25 cellular contexts compared by ENCODE assay signal in the genomic region with DNA sequence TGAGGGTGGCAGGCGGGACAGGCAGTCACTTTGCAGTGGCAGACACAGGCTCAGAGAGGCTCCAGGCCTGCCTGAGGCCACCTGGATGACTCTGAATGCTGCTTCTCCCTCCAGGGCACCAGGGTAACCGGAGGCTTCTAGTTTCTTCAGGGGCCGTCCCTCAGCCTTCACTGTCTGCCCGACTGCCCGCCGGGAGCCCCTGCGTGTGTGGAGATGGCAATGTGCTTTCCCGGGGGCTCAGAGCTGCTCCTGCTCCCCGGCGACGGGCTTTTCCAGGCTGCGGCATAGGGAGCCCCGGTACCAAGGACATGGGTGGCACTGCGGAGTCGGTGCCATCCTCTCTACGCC. TPM values are rescaled to one million over a fixed set of nuclear protein-coding genes. Genes with fewer than 3 reads are reported as not detected.
DNase-seq lines count a peak whose midpoint lies in the region; ATAC-seq, FAIRE-seq and TF ChIP-seq lines count a peak whose summit lies in the region.
"Had no signal": no experiment of that assay in that cellular context is flagged by ENCODE, and none has a peak within 500 bp of the region (broad histone marks: within the 10 kb centered on the region; RNA-seq: fewer than 3 reads in every experiment).

No MANE protein-coding gene starts in this region.

- no peaks in the 10 kb centered on the region for H4K20me1 ChIP-seq in KMS-11 (ENCODE audit: insufficient read depth)
- no peaks in the 10 kb centered on the region for H4K20me1 ChIP-seq in H1 (replicated peaks in 1 of 2; ENCODE audit: control insufficient read depth in 1 of 2, insufficient read depth in 2 of 2, low read length in 2 of 2)

- no peak overlapping the region; the same call in 1 of the 2 replicates for H2BK15ac ChIP-seq in H1 (ENCODE audit: low read length)

- H3K36me3 ChIP-seq in KMS-11 (ENCODE audit: insufficient read depth) (no peaks in the 10 kb centered on the region), H1 (ENCODE audit: control insufficient read depth in 2 of 4, insufficient read depth in 4 of 4, low read length in 3 of 4) (no peaks in the 10 kb centered on the region), psoas muscle (ENCODE audit: insufficient read depth in 1 of 2, low read depth in 1 of 2) (no peaks in the 10 kb centered on the region)
- H3K36me3 ChIP-seq: esophagus squamous epithelium, prostate gland, upper lobe of left lung had no signal

- no peak overlapping the region for H4K5ac ChIP-seq in H1 (ENCODE audit: insufficient read length, low read depth, low read length)

- no peak overlapping the region for H3K14ac ChIP-seq in H1 (ENCODE audit: insufficient read length)

- no peak overlapping the region for H3K27ac ChIP-seq in KMS-11
- no peak overlapping the region for H3K27ac ChIP-seq in H1 (ENCODE audit: low read depth, low read length)
- no peak overlapping the region for H3K27ac ChIP-seq in psoas muscle
- no peak overlapping the region for H3K27ac ChIP-seq in CD4-positive, alpha-beta T cell (ENCODE audit: low read depth, low read length)
- H3K27ac ChIP-seq: esophagus squamous epithelium, prostate gland had no signal

- no peak overlapping the region for H3K18ac ChIP-seq in H1 (ENCODE audit: extremely low read depth, low read length)

- intact Hi-C loops in psoas muscle (cut with DNase I) = no loop called here
- intact Hi-C loops in CD4-positive, alpha-beta T cell (cut with DNase I, micrococcal nuclease) = no loop called here

- H3K4me2 ChIP-seq in KMS-11 = no peak overlapping the region
- no peak overlapping the region for H3K4me2 ChIP-seq in H1 (ENCODE audit: insufficient read depth in 1 of 2, low read depth in 2 of 2, low read length in 2 of 2)

- CTCF ChIA-PET in H1 (lab: Charles Lee; ENCODE audit: partially characterized antibody) = interaction anchor here (1.1 to 1.7 kb wide), 3 partner anchors 12 to 220 kb away, joined by 3 to 5 read pairs (median 4); no protein-coding TSS in a partner anchor
- CTCF ChIA-PET in CD4-positive, alpha-beta T cell (lab: Charles Lee) = no interaction called here

- FAIRE-seq in H1 (lab: Jason Lieb, UNC) = no peak
- FAIRE-seq: GM18507 had no signal

- peak overlapping the region; percentile 81; the same call in 1 of the 2 replicates for H2BK5ac ChIP-seq in H1 (ENCODE audit: low read depth, low read length)

- POLR2A ChIA-PET in H1 (lab: Charles Lee; ENCODE audit: partially characterized antibody) = no interaction called here
- POLR2A ChIA-PET in CD4-positive, alpha-beta T cell (lab: Charles Lee) = no interaction called here

- no peak overlapping the region for H3K4ac ChIP-seq in H1 (replicated peaks; ENCODE audit: insufficient read length, low read depth, low read length)

- TF ChIP-seq RAD21 in H1 (IDR thresholded peaks at IDR 0.05 in 1 of 2, conservative IDR thresholded peaks at IDR 0.05 in 1 of 2; ENCODE audit: low read depth in 2 of 2, low read length in 2 of 2) = no peak

- 0 out of 2 replicates have a peak, but pooled peaks have one; percentile 1 for TF ChIP-seq CTCF in KMS-11 (conservative IDR thresholded peaks at IDR 0.05; ENCODE audit: low read depth, low read length)
- TF ChIP-seq CTCF in H1 (IDR thresholded peaks at IDR 0.05; ENCODE audit: control extremely low read depth in 1 of 3, insufficient read depth in 1 of 3, low read depth in 1 of 3, low read length in 3 of 3) = no peak
- TF ChIP-seq CTCF in psoas muscle (IDR thresholded peaks at IDR 0.05) = no peak
- TF ChIP-seq CTCF in CD4-positive, alpha-beta T cell (IDR thresholded peaks at IDR 0.05) = no peak

- H3K9me3 ChIP-seq in H1 (ENCODE audit: insufficient read depth in 2 of 2, low read depth in 1 of 2, low read length in 1 of 2) = no peaks in the 10 kb centered on the region
- H3K9me3 ChIP-seq in psoas muscle = no peaks in the 10 kb centered on the region
- no peaks in the 10 kb centered on the region for H3K9me3 ChIP-seq in CD4-positive, alpha-beta T cell (ENCODE audit: control insufficient read depth, low read length)
- H3K9me3 ChIP-seq: esophagus squamous epithelium, prostate gland, upper lobe of left lung had no signal

- no peak for TF ChIP-seq POLR2A in H1 (IDR thresholded peaks at IDR 0.05; ENCODE audit: control extremely low read depth in 1 of 2, low read depth in 2 of 2, low read length in 2 of 2)

- no peaks in the 10 kb centered on the region for H3K79me2 ChIP-seq in KMS-11 (ENCODE audit: insufficient read depth, low read depth)
- H3K79me2 ChIP-seq in H1 (ENCODE audit: control insufficient read depth in 1 of 2, insufficient read depth in 2 of 2, low read length in 2 of 2) = no peaks in the 10 kb centered on the region

- peaks cover 67% of the 10 kb centered on the region for H3K27me3 ChIP-seq in KMS-11 (ENCODE audit: insufficient read depth, low read depth)
- no peaks in the 10 kb centered on the region for H3K27me3 ChIP-seq in H1 (replicated peaks in 1 of 4; ENCODE audit: control insufficient read depth in 3 of 4, extremely low read depth in 1 of 4, insufficient read depth in 3 of 4, low read length in 3 of 4)
- peaks cover 0 to 15% (median 0%) of the 10 kb centered on the region in 3 donors for H3K27me3 ChIP-seq in psoas muscle (ENCODE audit: insufficient read depth in 3 of 3, low read length in 2 of 3)
- no peaks in the 10 kb centered on the region for H3K27me3 ChIP-seq in CD4-positive, alpha-beta T cell (ENCODE audit: control insufficient read depth, insufficient read depth, low read length)
- H3K27me3 ChIP-seq: upper lobe of left lung had no signal

- H2AK5ac ChIP-seq in H1 (ENCODE audit: low read depth, low read length) = no peak overlapping the region

- TF ChIP-seq EP300 in H1 (IDR thresholded peaks at IDR 0.05; ENCODE audit: borderline replicate concordance in 1 of 2, low read depth in 2 of 2, low read length in 2 of 2) = no peak

- H3K4me3 ChIP-seq in KMS-11 (IDR thresholded peaks at IDR 0.05; ENCODE audit: insufficient read depth, low read depth, low read length) (no peak overlapping the region), H1 (ENCODE audit: extremely low read depth in 1 of 4, insufficient read depth in 2 of 4, low read depth in 3 of 4, low read length in 4 of 4) (no peak overlapping the region), psoas muscle (peak overlapping the region; percentile 15)
- H3K4me3 ChIP-seq: esophagus squamous epithelium, prostate gland, upper lobe of left lung had no signal

- H2BK120ac ChIP-seq in H1 (replicated peaks; ENCODE audit: low read depth, low read length) = no peak overlapping the region

- H3K27ac Mint-ChIP-seq in CD4-positive, alpha-beta T cell = no peak overlapping the region
- H3K27ac Mint-ChIP-seq: activated naive CD4-positive, alpha-beta T cell treated with anti-CD3 and anti-CD28 coated beads, Interleukin-2, amount 10 ng/mL, durations not matched to agents 7 days and 5 days; nephron had no signal

- no peak overlapping the region for H4K8ac ChIP-seq in H1 (ENCODE audit: extremely low read depth, insufficient read depth, low read length)

- H3K4me3 Mint-ChIP-seq in CD4-positive, alpha-beta T cell = no peak overlapping the region
- H3K4me3 Mint-ChIP-seq: activated naive CD4-positive, alpha-beta T cell treated with anti-CD3 and anti-CD28 coated beads, Interleukin-2, amount 10 ng/mL, durations not matched to agents 7 days and 5 days; activated T-cell treated with anti-CD3 and anti-CD28 coated beads, Interleukin-2, amount 50 U/mL, for 4 hours; nephron had no signal

- H3K4me1 Mint-ChIP-seq in CD4-positive, alpha-beta T cell (ENCODE audit: low read depth) = peaks cover 6% of the 10 kb centered on the region

- H3K9me3 Mint-ChIP-seq in CD4-positive, alpha-beta T cell = no peaks in the 10 kb centered on the region
- H3K9me3 Mint-ChIP-seq: activated T-cell treated with anti-CD3 and anti-CD28 coated beads, Interleukin-2, amount 50 U/mL, for 4 hours; nephron had no signal

- H3K79me1 ChIP-seq in H1 (ENCODE audit: low read depth, low read length) = no peaks in the 10 kb centered on the region

- H3K23me2 ChIP-seq in H1 (ENCODE audit: low read depth, low read length) = no peaks in the 10 kb centered on the region

- H3K9ac ChIP-seq in KMS-11 (no peak overlapping the region), H1 (replicated peaks in 1 of 4; ENCODE audit: extremely low read depth in 1 of 4, low read depth in 3 of 4, low read length in 3 of 4) (no peak overlapping the region)

- DNase-seq in H1 (ENCODE audit: low read depth in 1 of 2, low spot score in 2 of 2) (no peak), psoas muscle (no peak)
- DNase-seq in CD4-positive, alpha-beta T cell = no peak
- no peak for DNase-seq in activated effector memory CD4-positive, alpha-beta T cell treated with anti-CD3 and anti-CD28 coated beads, Interleukin-2, amount 50 U/mL, for 16 hours
- DNase-seq: activated CD8-positive, alpha-beta memory T cell treated with anti-CD3 and anti-CD28 coated beads for 24 hours; activated naive CD4-positive, alpha-beta T cell treated with anti-CD3 and anti-CD28 coated beads, Interleukin-2, amount 10 ng/mL, durations not matched to agents 7 days and 5 days; AML-193; effector CD8-positive, alpha-beta T cell; esophagus squamous epithelium; NCI-H1105 had no signal

- H3K36me3 Mint-ChIP-seq in CD4-positive, alpha-beta T cell (ENCODE audit: low read depth) = no peaks in the 10 kb centered on the region
- H3K36me3 Mint-ChIP-seq: activated naive CD4-positive, alpha-beta T cell treated with anti-CD3 and anti-CD28 coated beads, Interleukin-2, amount 10 ng/mL, durations not matched to agents 7 days and 5 days had no signal

- H2BK12ac ChIP-seq in H1 (ENCODE audit: low read depth, low read length) = no peak overlapping the region

- no peak overlapping the region for H3K56ac ChIP-seq in H1 (replicated peaks; ENCODE audit: insufficient read length, low read depth, low read length)

- H2AFZ ChIP-seq in KMS-11 (ENCODE audit: low read depth) (no peak overlapping the region), H1 (ENCODE audit: low read length) (no peak overlapping the region)

- WGBS in H1 (ENCODE audit: extremely low coverage in 1 of 2, insufficient coverage in 1 of 2, insufficient read length in 1 of 2, insufficient replicate concordance in 2 of 2, low coverage in 1 of 2, low lambda C conversion rate in 2 of 2, missing lambda C conversion rate in 1 of 2), 2 experiments = 93% methylated on average over 16 of the region's 16 CpGs; no CpG with 5 or more reads in 1 of the 2 experiments
- 53 to 78% (median 63%) methylated on average over 16 of the region's 16 CpGs for WGBS in psoas muscle, 3 donors

- ATAC-seq in GM18868 (IDR thresholded peaks at IDR 0.05; ENCODE audit: unreplicated experiment) (peak; percentile 12), psoas muscle (no peak), GM21723 (IDR thresholded peaks at IDR 0.05; ENCODE audit: unreplicated experiment) (no peak), GM19452 (IDR thresholded peaks at IDR 0.05; ENCODE audit: unreplicated experiment) (no peak)
- no peak for ATAC-seq in CD4-positive, alpha-beta T cell (ENCODE audit: poor library complexity)

- H3K27me3 Mint-ChIP-seq in CD4-positive, alpha-beta T cell = no peaks in the 10 kb centered on the region
- H3K27me3 Mint-ChIP-seq: activated naive CD4-positive, alpha-beta T cell treated with anti-CD3 and anti-CD28 coated beads, Interleukin-2, amount 10 ng/mL, durations not matched to agents 7 days and 5 days had no signal

- H3K23ac ChIP-seq in H1 (ENCODE audit: insufficient read length) = no peak overlapping the region

- 0 out of 2 replicates have a peak overlapping the region, but pooled peaks have one; percentile 72 for H2BK20ac ChIP-seq in H1 (ENCODE audit: low read length)

- no peak overlapping the region for H4K91ac ChIP-seq in H1 (replicated peaks; ENCODE audit: insufficient read length, low read length)

- no peaks in the 10 kb centered on the region for H3K4me1 ChIP-seq in KMS-11 (ENCODE audit: low read depth, poor library complexity, severe bottlenecking)
- peaks cover 0 to 30% (median 16%) of the 10 kb centered on the region in 4 experiments; a peak in 5 of 7 replicates for H3K4me1 ChIP-seq in H1 (replicated peaks in 1 of 4; ENCODE audit: control insufficient read depth in 3 of 4, insufficient read depth in 4 of 4, low read length in 3 of 4)
- H3K4me1 ChIP-seq in psoas muscle = peaks cover 36% of the 10 kb centered on the region

RNA-seq across cellular contexts. Expression of a gene that starts 51.5 kb away (rescaled TPM):
- total RNA-seq in H1 (2021; fragmentation: NEBNext Ultra II Directional; extraction: Animal tissue kit (Norgen Biotek cat#: 25700)) = 1.3 and 2.7 TPM in 2 replicates
- polyA plus RNA-seq in H1 (2011; rRNA removed) (0.51 and 1.5 TPM in 2 replicates), psoas muscle (1 to 10 TPM; 2.6 to 6.0 (median 3.4) TPM)
- 0.62 TPM for polyA plus RNA-seq in H1 (2011; cell fraction: cytosol; rRNA removed)
- polyA plus RNA-seq in H1 (2011; cell fraction: nucleus; rRNA removed) = 3.9 TPM
- 0.99 to 1.7 TPM (median 1.2 TPM) in 4 replicates for polyA plus RNA-seq in H1 (2012, experiment 1 of 2)
- 1.1 TPM for polyA plus RNA-seq in H1 (2012, experiment 2 of 2)
- 1.6 TPM for polyA plus RNA-seq in H1 (2013, experiment 1 of 2)
- 1.2 TPM for polyA plus RNA-seq in H1 (2013, experiment 2 of 2)
- polyA minus RNA-seq in H1 (2011; rRNA and poly(A)+ RNA removed) = 0.59 and 0.66 TPM in 2 replicates
- 2.9 TPM for polyA minus RNA-seq in H1 (2011; cell fraction: cytosol; rRNA and poly(A)+ RNA removed)
- polyA minus RNA-seq in H1 (2011; cell fraction: nucleus; rRNA and poly(A)+ RNA removed) = 2.1 TPM
- 10 to 100 TPM in 1 of 4 donors, 1 to 10 TPM in 3; 4.7 to 15.0 (median 6.7) TPM for total RNA-seq in psoas muscle
- 1 to 10 TPM in 1 of 2 experiments, under 1 TPM in 1; 0.80 to 1.6 TPM for total RNA-seq in CD4-positive, alpha-beta T cell
- total RNA-seq: Calu3, H4, RPMI7951 had no signal

RNA-seq across cellular contexts. Expression of a gene that starts 59.1 kb away (rescaled TPM):
- total RNA-seq in H1 (2021; fragmentation: NEBNext Ultra II Directional; extraction: Animal tissue kit (Norgen Biotek cat#: 25700)) = not detected in 2 replicates
- polyA plus RNA-seq in H1 (2011; rRNA removed) (not detected in 2 replicates), psoas muscle (not detected)
- polyA plus RNA-seq in H1 (2011; cell fraction: cytosol; rRNA removed) = not detected
- polyA plus RNA-seq in H1 (2011; cell fraction: nucleus; rRNA removed) = 0.20 TPM
- polyA plus RNA-seq in H1 (2012, experiment 1 of 2) = 0.17 TPM in 1 of 4 replicates, not detected in the others
- not detected for polyA plus RNA-seq in H1 (2012, experiment 2 of 2)
- polyA plus RNA-seq in H1 (2013, experiment 1 of 2) = not detected
- polyA plus RNA-seq in H1 (2013, experiment 2 of 2) = not detected
- not detected in 2 replicates for polyA minus RNA-seq in H1 (2011; rRNA and poly(A)+ RNA removed)
- polyA minus RNA-seq in H1 (2011; cell fraction: cytosol; rRNA and poly(A)+ RNA removed) = not detected
- polyA minus RNA-seq in H1 (2011; cell fraction: nucleus; rRNA and poly(A)+ RNA removed) = not detected
- not detected for total RNA-seq in psoas muscle
- not detected for total RNA-seq in CD4-positive, alpha-beta T cell
- total RNA-seq: activated T-cell treated with anti-CD3 and anti-CD28 coated beads, Interleukin-2, amount 50 U/mL, for 4 hours; aorta; Calu3; esophagus squamous epithelium; H4; HT-29; mesenteric fat pad; RPMI7951 had no signal
- polyA plus RNA-seq: aorta had no signal
